In genomic region chr2:207767461-207768167, GRCh38 we compare ENCODE assay signal across 8 cellular contexts. TPM values are rescaled to one million over a fixed set of nuclear protein-coding genes. Genes with fewer than 3 reads are reported as not detected.
DNase-seq lines count a peak whose midpoint lies in the region; ATAC-seq and TF ChIP-seq lines count a peak whose summit lies in the region.

No MANE protein-coding gene starts in this region.

- H3K27ac Mint-ChIP-seq in activated CD8-positive, alpha-beta T cell treated with anti-CD3 and anti-CD28 coated beads, Interleukin-2, amount 10 ng/mL, durations not matched to agents 7 days and 5 days = peak overlapping the region; percentile 45

- peak overlapping the region; percentile 78 for H3K4me3 Mint-ChIP-seq in activated CD8-positive, alpha-beta T cell treated with anti-CD3 and anti-CD28 coated beads, Interleukin-2, amount 10 ng/mL, durations not matched to agents 7 days and 5 days

- no peaks in the 10 kb centered on the region for H3K9me3 ChIP-seq in left ventricle myocardium inferior (replicated peaks)

- peak; percentile 10 for DNase-seq in activated gamma-delta T cell (lab: John Stamatoyannopoulos, UW)
- DNase-seq in activated gamma-delta T cell treated with Interleukin-2 at 50 U/mL for 16 hours = no peak
- DNase-seq in activated CD8-positive, alpha-beta T cell treated with anti-CD3 and anti-CD28 coated beads, Interleukin-2, amount 10 ng/mL, durations not matched to agents 7 days and 5 days = no peak
- peak; percentile 33 for DNase-seq in left ventricle myocardium inferior
- DNase-seq in renal cortical epithelial cell (ENCODE audit: low read depth) = peak; percentile 37
- DNase-seq in ureter (ENCODE audit: low spot score) = no peak
- no peak for DNase-seq in cortex of kidney (lab: John Stamatoyannopoulos, UW)
- DNase-seq in SIG-M5 (lab: John Stamatoyannopoulos, UW) = no peak

- H3K4me1 Mint-ChIP-seq in activated CD8-positive, alpha-beta T cell treated with anti-CD3 and anti-CD28 coated beads, Interleukin-2, amount 10 ng/mL, durations not matched to agents 7 days and 5 days (ENCODE audit: low read depth) = peaks cover 29% of the 10 kb centered on the region

- H3K4me1 ChIP-seq in left ventricle myocardium inferior = peaks cover 75% of the 10 kb centered on the region

- CTCF ChIA-PET in activated CD8-positive, alpha-beta T cell treated with anti-CD3 and anti-CD28 coated beads, Interleukin-2, amount 10 ng/mL, durations not matched to agents 7 days and 5 days (lab: Charles Lee) = interaction anchor here (1.1 to 1.8 kb wide), 3 partner anchors 20 to 273 kb away, joined by 3 to 5 read pairs (median 5); no protein-coding TSS in a partner anchor

- no peak for ATAC-seq in activated CD8-positive, alpha-beta T cell treated with anti-CD3 and anti-CD28 coated beads, Interleukin-2, amount 10 ng/mL, durations not matched to agents 7 days and 5 days

- no peak overlapping the region for H3K27ac ChIP-seq in left ventricle myocardium inferior (replicated peaks)

- intact Hi-C loops in left ventricle myocardium inferior (cut with micrococcal nuclease) = no loop called here

- H3K27me3 ChIP-seq in left ventricle myocardium inferior (ENCODE audit: low read depth) = no peaks in the 10 kb centered on the region

- peaks cover 59% of the 10 kb centered on the region for H3K27me3 Mint-ChIP-seq in activated CD8-positive, alpha-beta T cell treated with anti-CD3 and anti-CD28 coated beads, Interleukin-2, amount 10 ng/mL, durations not matched to agents 7 days and 5 days (ENCODE audit: low read depth)

- peak; percentile 55 for TF ChIP-seq CTCF in left ventricle myocardium inferior (IDR thresholded peaks at IDR 0.05; ENCODE audit: borderline replicate concordance)

- POLR2A ChIA-PET in activated CD8-positive, alpha-beta T cell treated with anti-CD3 and anti-CD28 coated beads, Interleukin-2, amount 10 ng/mL, durations not matched to agents 7 days and 5 days (lab: Charles Lee) = no interaction called here

- no peaks in the 10 kb centered on the region for H3K9me3 Mint-ChIP-seq in activated CD8-positive, alpha-beta T cell treated with anti-CD3 and anti-CD28 coated beads, Interleukin-2, amount 10 ng/mL, durations not matched to agents 7 days and 5 days (ENCODE audit: insufficient read depth)

- H3K36me3 Mint-ChIP-seq in activated CD8-positive, alpha-beta T cell treated with anti-CD3 and anti-CD28 coated beads, Interleukin-2, amount 10 ng/mL, durations not matched to agents 7 days and 5 days (ENCODE audit: low read depth) = no peaks in the 10 kb centered on the region

- peak overlapping the region; percentile 92 for H3K4me3 ChIP-seq in left ventricle myocardium inferior

- peaks cover 15% of the 10 kb centered on the region for H3K36me3 ChIP-seq in left ventricle myocardium inferior

RNA-seq across cellular contexts. Expression of gene FZD5, which starts 2.1 kb away (rescaled TPM):
- under 1 TPM; 0.34 to 0.50 TPM for total RNA-seq in activated CD8-positive, alpha-beta T cell treated with anti-CD3 and anti-CD28 coated beads, Interleukin-2, amount 10 ng/mL, durations not matched to agents 7 days and 5 days
- 3.2 TPM for total RNA-seq in left ventricle myocardium inferior
- total RNA-seq in renal cortical epithelial cell = 7.8 and 15.4 TPM in 2 replicates
- 11.6 TPM for total RNA-seq in ureter

RNA-seq across cellular contexts. Expression of gene CCNYL1, which starts 56.2 kb away (rescaled TPM):
- 1 to 10 TPM; 6.1 to 6.3 TPM for total RNA-seq in activated CD8-positive, alpha-beta T cell treated with anti-CD3 and anti-CD28 coated beads, Interleukin-2, amount 10 ng/mL, durations not matched to agents 7 days and 5 days
- total RNA-seq in left ventricle myocardium inferior = 7.6 TPM
- total RNA-seq in renal cortical epithelial cell = 16.8 and 22.8 TPM in 2 replicates
- total RNA-seq in ureter = 21.1 TPM

Comparison
In these comparisons a context has a peak if more than half of its experiments do, and no peak if none do; other contexts are left out.
1. DNase-seq: peak in activated gamma-delta T cell (single experiment), left ventricle myocardium inferior (single experiment) and renal cortical epithelial cell (single experiment); none in activated gamma-delta T cell treated with Interleukin-2 at 50 U/mL for 16 hours (single experiment), activated CD8-positive, alpha-beta T cell treated with anti-CD3 and anti-CD28 coated beads, Interleukin-2, amount 10 ng/mL, durations not matched to agents 7 days and 5 days (single experiment), ureter (single experiment), cortex of kidney (single experiment) and SIG-M5 (single experiment).